Comparison of ENCODE assay signal across 1 cellular context in the genomic region with DNA sequence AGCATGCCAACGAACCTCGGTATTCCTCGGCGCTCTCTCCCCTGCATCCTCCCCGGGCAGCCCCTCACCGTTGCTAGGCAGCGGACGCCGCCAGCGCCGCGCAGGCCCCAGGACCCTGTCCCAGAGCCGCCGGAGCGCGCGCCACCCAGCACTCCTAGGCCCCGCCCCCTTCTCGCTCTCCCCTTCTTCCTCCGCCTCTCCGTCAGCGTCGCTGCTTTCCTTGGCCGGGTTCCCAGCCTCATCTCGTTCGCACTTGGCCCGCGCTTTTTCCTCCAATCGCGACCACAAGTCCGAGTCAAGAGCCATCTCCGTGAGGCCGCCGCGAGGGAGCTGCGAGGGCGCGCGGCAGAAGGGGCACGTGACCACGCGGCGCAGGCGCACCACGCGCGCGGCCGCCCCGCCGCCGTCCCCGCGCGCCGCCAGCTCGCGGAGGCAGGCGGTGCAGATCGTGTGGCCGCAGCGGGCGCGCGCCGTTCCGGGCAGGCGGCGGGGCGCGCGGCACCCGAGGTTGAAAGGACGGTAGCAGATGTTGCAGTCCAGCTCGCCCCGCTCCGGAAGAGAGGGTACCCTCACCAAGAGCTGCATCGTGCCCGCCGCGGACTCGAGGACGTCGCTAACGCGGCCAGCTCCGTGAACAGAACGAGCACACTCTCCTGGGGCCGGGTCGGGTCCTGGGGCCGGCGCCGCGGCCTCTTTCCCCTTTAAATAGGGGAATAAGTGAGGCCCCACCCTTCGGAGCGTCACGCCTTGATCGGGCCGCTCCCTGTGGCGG.
A peak's percentile ranks its signal among the peaks of the same experiment; 100 is the strongest.
TF ChIP-seq lines count a peak whose summit lies in the region.

A gene (minus strand): TSS at position 679 of the 772 bp plus-strand sequence. CDS start 94 bp downstream, at position 585.

TF ChIP-seq in GM12878, 131 proteins besides CTCF, POLR2A, EP300 and RAD21 (continued from another document and continues in another):
- 0 out of 2 replicates have a peak, but pooled peaks have one; percentile 7 for TF ChIP-seq NR2C1 (IDR thresholded peaks at IDR 0.05)
- peak; percentile 68 for TF ChIP-seq RAD51 (IDR thresholded peaks at IDR 0.05)
- TF ChIP-seq LARP7 (IDR thresholded peaks at IDR 0.05), result peak; percentile 71
- TF ChIP-seq, protein P1, sequence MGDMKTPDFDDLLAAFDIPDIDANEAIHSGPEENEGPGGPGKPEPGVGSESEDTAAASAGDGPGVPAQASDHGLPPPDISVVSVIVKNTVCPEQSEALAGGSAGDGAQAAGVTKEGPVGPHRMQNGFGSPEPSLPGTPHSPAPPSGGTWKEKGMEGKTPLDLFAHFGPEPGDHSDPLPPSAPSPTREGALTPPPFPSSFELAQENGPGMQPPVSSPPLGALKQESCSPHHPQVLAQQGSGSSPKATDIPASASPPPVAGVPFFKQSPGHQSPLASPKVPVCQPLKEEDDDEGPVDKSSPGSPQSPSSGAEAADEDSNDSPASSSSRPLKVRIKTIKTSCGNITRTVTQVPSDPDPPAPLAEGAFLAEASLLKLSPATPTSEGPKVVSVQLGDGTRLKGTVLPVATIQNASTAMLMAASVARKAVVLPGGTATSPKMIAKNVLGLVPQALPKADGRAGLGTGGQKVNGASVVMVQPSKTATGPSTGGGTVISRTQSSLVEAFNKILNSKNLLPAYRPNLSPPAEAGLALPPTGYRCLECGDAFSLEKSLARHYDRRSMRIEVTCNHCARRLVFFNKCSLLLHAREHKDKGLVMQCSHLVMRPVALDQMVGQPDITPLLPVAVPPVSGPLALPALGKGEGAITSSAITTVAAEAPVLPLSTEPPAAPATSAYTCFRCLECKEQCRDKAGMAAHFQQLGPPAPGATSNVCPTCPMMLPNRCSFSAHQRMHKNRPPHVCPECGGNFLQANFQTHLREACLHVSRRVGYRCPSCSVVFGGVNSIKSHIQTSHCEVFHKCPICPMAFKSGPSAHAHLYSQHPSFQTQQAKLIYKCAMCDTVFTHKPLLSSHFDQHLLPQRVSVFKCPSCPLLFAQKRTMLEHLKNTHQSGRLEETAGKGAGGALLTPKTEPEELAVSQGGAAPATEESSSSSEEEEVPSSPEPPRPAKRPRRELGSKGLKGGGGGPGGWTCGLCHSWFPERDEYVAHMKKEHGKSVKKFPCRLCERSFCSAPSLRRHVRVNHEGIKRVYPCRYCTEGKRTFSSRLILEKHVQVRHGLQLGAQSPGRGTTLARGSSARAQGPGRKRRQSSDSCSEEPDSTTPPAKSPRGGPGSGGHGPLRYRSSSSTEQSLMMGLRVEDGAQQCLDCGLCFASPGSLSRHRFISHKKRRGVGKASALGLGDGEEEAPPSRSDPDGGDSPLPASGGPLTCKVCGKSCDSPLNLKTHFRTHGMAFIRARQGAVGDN (IDR thresholded peaks at IDR 0.05), result peak; percentile 97
- TF ChIP-seq IRF4 (IDR thresholded peaks at IDR 0.05; ENCODE audit: low read depth, low read length), result no peak
- no peak; the same call in 1 of the 2 replicates for TF ChIP-seq POLR2AphosphoS2 (IDR thresholded peaks at IDR 0.05; ENCODE audit: low read depth, low read length)
- TF ChIP-seq NR2F1 (conservative IDR thresholded peaks at IDR 0.05), result 0 out of 2 replicates have a peak, but pooled peaks have one; percentile 43
- no peak for TF ChIP-seq BCL11A (IDR thresholded peaks at IDR 0.05; ENCODE audit: low read depth, low read length)
- TF ChIP-seq NFIC (IDR thresholded peaks at IDR 0.05; ENCODE audit: low read depth, low read length), result no peak
- TF ChIP-seq BMI1 (IDR thresholded peaks at IDR 0.05; ENCODE audit: borderline replicate concordance), result peak; percentile 85
- peak; percentile 89 for TF ChIP-seq SIN3A (IDR thresholded peaks at IDR 0.05; ENCODE audit: low read depth, low read length)
- TF ChIP-seq RCOR1 (conservative IDR thresholded peaks at IDR 0.05; ENCODE audit: low read depth, low read length), result no peak
- TF ChIP-seq SMARCA5 (IDR thresholded peaks at IDR 0.05), result 0 out of 2 replicates have a peak, but pooled peaks have one; percentile 53
- TF ChIP-seq ZSCAN29 (IDR thresholded peaks at IDR 0.05), result 0 out of 2 replicates have a peak, but pooled peaks have one; percentile 30
- TF ChIP-seq MXI1 (IDR thresholded peaks at IDR 0.05; ENCODE audit: low read depth, low read length), result peak; percentile 58; the same call in 1 of the 2 replicates
- TF ChIP-seq WRNIP1 (IDR thresholded peaks at IDR 0.05; ENCODE audit: borderline replicate concordance, low read depth, low read length), result no peak
- peak; percentile 62; the same call in 1 of the 2 replicates for TF ChIP-seq CREB1 (IDR thresholded peaks at IDR 0.05; ENCODE audit: low read depth)
- TF ChIP-seq, protein P2, sequence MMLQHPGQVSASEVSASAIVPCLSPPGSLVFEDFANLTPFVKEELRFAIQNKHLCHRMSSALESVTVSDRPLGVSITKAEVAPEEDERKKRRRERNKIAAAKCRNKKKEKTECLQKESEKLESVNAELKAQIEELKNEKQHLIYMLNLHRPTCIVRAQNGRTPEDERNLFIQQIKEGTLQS (IDR thresholded peaks at IDR 0.05; ENCODE audit: borderline replicate concordance, extremely low read depth, low read depth, low read length), result peak; percentile 95
- TF ChIP-seq PML (IDR thresholded peaks at IDR 0.05; ENCODE audit: low read length), result no peak; the same call in 1 of the 2 replicates
- no peak for TF ChIP-seq TCF7 (IDR thresholded peaks at IDR 0.05; ENCODE audit: borderline replicate concordance)
- TF ChIP-seq NBN (IDR thresholded peaks at IDR 0.05), result peak; percentile 51; the same call in 1 of the 2 replicates
- TF ChIP-seq JUND (IDR thresholded peaks at IDR 0.05; ENCODE audit: low read depth, low read length), result no peak
- TF ChIP-seq BACH1 (IDR thresholded peaks at IDR 0.05; ENCODE audit: borderline replicate concordance), result peak; percentile 70; the same call in 1 of the 2 replicates
- TF ChIP-seq, protein P3, sequence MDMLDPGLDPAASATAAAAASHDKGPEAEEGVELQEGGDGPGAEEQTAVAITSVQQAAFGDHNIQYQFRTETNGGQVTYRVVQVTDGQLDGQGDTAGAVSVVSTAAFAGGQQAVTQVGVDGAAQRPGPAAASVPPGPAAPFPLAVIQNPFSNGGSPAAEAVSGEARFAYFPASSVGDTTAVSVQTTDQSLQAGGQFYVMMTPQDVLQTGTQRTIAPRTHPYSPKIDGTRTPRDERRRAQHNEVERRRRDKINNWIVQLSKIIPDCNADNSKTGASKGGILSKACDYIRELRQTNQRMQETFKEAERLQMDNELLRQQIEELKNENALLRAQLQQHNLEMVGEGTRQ (IDR thresholded peaks at IDR 0.05; ENCODE audit: borderline replicate concordance, low read depth, low read length), result peak; percentile 87
- TF ChIP-seq, protein P4, sequence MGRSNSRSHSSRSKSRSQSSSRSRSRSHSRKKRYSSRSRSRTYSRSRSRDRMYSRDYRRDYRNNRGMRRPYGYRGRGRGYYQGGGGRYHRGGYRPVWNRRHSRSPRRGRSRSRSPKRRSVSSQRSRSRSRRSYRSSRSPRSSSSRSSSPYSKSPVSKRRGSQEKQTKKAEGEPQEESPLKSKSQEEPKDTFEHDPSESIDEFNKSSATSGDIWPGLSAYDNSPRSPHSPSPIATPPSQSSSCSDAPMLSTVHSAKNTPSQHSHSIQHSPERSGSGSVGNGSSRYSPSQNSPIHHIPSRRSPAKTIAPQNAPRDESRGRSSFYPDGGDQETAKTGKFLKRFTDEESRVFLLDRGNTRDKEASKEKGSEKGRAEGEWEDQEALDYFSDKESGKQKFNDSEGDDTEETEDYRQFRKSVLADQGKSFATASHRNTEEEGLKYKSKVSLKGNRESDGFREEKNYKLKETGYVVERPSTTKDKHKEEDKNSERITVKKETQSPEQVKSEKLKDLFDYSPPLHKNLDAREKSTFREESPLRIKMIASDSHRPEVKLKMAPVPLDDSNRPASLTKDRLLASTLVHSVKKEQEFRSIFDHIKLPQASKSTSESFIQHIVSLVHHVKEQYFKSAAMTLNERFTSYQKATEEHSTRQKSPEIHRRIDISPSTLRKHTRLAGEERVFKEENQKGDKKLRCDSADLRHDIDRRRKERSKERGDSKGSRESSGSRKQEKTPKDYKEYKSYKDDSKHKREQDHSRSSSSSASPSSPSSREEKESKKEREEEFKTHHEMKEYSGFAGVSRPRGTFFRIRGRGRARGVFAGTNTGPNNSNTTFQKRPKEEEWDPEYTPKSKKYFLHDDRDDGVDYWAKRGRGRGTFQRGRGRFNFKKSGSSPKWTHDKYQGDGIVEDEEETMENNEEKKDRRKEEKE (IDR thresholded peaks at IDR 0.05), result no peak
- TF ChIP-seq, protein P5, sequence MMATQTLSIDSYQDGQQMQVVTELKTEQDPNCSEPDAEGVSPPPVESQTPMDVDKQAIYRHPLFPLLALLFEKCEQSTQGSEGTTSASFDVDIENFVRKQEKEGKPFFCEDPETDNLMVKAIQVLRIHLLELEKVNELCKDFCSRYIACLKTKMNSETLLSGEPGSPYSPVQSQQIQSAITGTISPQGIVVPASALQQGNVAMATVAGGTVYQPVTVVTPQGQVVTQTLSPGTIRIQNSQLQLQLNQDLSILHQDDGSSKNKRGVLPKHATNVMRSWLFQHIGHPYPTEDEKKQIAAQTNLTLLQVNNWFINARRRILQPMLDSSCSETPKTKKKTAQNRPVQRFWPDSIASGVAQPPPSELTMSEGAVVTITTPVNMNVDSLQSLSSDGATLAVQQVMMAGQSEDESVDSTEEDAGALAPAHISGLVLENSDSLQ (IDR thresholded peaks at IDR 0.05), result no peak
- peak; percentile 81 for TF ChIP-seq IKZF1 (conservative IDR thresholded peaks at IDR 0.05)
- TF ChIP-seq RB1 (IDR thresholded peaks at IDR 0.05; ENCODE audit: borderline replicate concordance), result peak; percentile 98; the same call in 1 of the 2 replicates
- TF ChIP-seq, protein P6, sequence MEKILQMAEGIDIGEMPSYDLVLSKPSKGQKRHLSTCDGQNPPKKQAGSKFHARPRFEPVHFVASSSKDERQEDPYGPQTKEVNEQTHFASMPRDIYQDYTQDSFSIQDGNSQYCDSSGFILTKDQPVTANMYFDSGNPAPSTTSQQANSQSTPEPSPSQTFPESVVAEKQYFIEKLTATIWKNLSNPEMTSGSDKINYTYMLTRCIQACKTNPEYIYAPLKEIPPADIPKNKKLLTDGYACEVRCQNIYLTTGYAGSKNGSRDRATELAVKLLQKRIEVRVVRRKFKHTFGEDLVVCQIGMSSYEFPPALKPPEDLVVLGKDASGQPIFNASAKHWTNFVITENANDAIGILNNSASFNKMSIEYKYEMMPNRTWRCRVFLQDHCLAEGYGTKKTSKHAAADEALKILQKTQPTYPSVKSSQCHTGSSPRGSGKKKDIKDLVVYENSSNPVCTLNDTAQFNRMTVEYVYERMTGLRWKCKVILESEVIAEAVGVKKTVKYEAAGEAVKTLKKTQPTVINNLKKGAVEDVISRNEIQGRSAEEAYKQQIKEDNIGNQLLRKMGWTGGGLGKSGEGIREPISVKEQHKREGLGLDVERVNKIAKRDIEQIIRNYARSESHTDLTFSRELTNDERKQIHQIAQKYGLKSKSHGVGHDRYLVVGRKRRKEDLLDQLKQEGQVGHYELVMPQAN (conservative IDR thresholded peaks at IDR 0.05), result peak; percentile 95
- TF ChIP-seq ZNF207 (IDR thresholded peaks at IDR 0.05; ENCODE audit: borderline replicate concordance), result peak; percentile 57; the same call in 1 of the 2 replicates
- TF ChIP-seq, protein P7, sequence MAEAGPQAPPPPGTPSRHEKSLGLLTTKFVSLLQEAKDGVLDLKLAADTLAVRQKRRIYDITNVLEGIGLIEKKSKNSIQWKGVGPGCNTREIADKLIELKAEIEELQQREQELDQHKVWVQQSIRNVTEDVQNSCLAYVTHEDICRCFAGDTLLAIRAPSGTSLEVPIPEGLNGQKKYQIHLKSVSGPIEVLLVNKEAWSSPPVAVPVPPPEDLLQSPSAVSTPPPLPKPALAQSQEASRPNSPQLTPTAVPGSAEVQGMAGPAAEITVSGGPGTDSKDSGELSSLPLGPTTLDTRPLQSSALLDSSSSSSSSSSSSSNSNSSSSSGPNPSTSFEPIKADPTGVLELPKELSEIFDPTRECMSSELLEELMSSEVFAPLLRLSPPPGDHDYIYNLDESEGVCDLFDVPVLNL (IDR thresholded peaks at IDR 0.05; ENCODE audit: low read depth, low read length), result no peak
- TF ChIP-seq, protein P8, sequence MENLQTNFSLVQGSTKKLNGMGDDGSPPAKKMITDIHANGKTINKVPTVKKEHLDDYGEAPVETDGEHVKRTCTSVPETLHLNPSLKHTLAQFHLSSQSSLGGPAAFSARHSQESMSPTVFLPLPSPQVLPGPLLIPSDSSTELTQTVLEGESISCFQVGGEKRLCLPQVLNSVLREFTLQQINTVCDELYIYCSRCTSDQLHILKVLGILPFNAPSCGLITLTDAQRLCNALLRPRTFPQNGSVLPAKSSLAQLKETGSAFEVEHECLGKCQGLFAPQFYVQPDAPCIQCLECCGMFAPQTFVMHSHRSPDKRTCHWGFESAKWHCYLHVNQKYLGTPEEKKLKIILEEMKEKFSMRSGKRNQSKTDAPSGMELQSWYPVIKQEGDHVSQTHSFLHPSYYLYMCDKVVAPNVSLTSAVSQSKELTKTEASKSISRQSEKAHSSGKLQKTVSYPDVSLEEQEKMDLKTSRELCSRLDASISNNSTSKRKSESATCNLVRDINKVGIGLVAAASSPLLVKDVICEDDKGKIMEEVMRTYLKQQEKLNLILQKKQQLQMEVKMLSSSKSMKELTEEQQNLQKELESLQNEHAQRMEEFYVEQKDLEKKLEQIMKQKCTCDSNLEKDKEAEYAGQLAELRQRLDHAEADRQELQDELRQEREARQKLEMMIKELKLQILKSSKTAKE (IDR thresholded peaks at IDR 0.05; ENCODE audit: low read depth, poor library complexity, severe bottlenecking), result no peak
- TF ChIP-seq RELA (IDR thresholded peaks at IDR 0.05; ENCODE audit: borderline replicate concordance, partially characterized antibody), result peak; percentile 45
- TF ChIP-seq, protein P9, sequence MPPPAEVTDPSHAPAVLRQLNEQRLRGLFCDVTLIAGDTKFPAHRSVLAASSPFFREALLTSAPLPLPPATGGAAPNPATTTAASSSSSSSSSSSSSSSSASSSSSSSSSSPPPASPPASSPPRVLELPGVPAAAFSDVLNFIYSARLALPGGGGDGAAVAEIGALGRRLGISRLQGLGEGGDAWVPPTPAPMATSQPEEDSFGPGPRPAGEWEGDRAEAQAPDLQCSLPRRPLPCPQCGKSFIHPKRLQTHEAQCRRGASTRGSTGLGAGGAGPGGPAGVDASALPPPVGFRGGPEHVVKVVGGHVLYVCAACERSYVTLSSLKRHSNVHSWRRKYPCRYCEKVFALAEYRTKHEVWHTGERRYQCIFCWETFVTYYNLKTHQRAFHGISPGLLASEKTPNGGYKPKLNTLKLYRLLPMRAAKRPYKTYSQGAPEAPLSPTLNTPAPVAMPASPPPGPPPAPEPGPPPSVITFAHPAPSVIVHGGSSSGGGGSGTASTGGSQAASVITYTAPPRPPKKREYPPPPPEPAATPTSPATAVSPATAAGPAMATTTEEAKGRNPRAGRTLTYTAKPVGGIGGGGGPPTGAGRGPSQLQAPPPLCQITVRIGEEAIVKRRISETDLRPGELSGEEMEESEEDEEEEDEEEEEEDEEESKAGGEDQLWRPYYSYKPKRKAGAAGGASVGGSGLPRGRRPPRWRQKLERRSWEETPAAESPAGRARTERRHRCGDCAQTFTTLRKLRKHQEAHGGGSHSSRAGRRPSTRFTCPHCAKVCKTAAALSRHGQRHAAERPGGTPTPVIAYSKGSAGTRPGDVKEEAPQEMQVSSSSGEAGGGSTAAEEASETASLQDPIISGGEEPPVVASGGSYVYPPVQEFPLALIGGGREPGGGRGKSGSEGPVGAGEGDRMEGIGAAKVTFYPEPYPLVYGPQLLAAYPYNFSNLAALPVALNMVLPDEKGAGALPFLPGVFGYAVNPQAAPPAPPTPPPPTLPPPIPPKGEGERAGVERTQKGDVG (CRISPR knock-in tag; IDR thresholded peaks at IDR 0.05), result 0 out of 2 replicates have a peak, but pooled peaks have one; percentile 64
